In the genomic region with DNA sequence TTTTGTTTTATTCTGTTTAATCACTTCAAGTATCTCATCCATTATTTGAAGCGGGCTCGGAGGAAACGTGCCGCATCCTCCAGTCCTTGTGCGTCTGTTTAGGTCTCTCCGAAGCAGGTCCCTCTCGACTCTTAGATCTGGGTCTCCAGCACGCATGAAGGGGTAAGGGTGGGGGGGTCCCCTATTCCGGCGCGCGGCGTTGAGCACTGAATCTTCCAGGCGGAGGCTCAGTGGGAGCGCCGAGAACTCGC, we compare ENCODE assay signal across 8 cellular contexts. TPM values are rescaled to one million over a fixed set of nuclear protein-coding genes. Genes with fewer than 3 reads are reported as not detected.
A peak's percentile ranks its signal among the peaks of the same experiment; 100 is the strongest.
DNase-seq lines count a peak whose midpoint lies in the region; ATAC-seq and TF ChIP-seq lines count a peak whose summit lies in the region.

No MANE protein-coding gene starts in this region.

- no peak overlapping the region for H3K9ac ChIP-seq in duodenal mucosa (ENCODE audit: low read depth in 1 of 2, low read length in 2 of 2)
- peak overlapping the region; percentile 55 for H3K9ac ChIP-seq in neural cell (ENCODE audit: low read length)

- H3K36me3 ChIP-seq in ACC112 (ENCODE audit: insufficient read depth, low read length) (no peaks in the 10 kb centered on the region), duodenal mucosa (ENCODE audit: control insufficient read depth in 1 of 2, insufficient read depth in 2 of 2, low read length in 2 of 2) (no peaks in the 10 kb centered on the region), neural cell (ENCODE audit: insufficient read depth, low read length) (no peaks in the 10 kb centered on the region), body of pancreas (replicated peaks in 1 of 2; ENCODE audit: insufficient read depth in 1 of 2, low read depth in 2 of 2) (no peaks in the 10 kb centered on the region)

- H3K27ac ChIP-seq in ACC112 (ENCODE audit: low read depth, low read length): no peak overlapping the region
- no peak overlapping the region for H3K27ac ChIP-seq in duodenal mucosa (ENCODE audit: low read depth, low read length)
- H3K27ac ChIP-seq in neural cell (ENCODE audit: low read length): no peak overlapping the region
- H3K27ac ChIP-seq in body of pancreas: no peak overlapping the region

- no peaks in the 10 kb centered on the region for H3K9me2 ChIP-seq in neural cell (ENCODE audit: insufficient read depth, low read length)

- no peaks in the 10 kb centered on the region for H4K20me1 ChIP-seq in neural cell (ENCODE audit: insufficient read depth)

- H3K4me3 ChIP-seq in ACC112 (ENCODE audit: low read depth, low read length) (peak overlapping the region; percentile 62), duodenal mucosa (ENCODE audit: low read depth in 1 of 2, low read length in 2 of 2) (peak overlapping the region; percentile 69 to 72), neural cell (ENCODE audit: low read length) (peak overlapping the region; percentile 78), body of pancreas (no peak overlapping the region)

- 0 to 1% methylated on average over 17 of the region's 17 CpGs for WGBS in body of pancreas, 2 donors

- TF ChIP-seq POLR2A in body of pancreas (IDR thresholded peaks at IDR 0.05): no peak

- no peak for TF ChIP-seq EP300 in neural cell (conservative IDR thresholded peaks at IDR 0.05; ENCODE audit: poor library complexity, severe bottlenecking)

- DNase-seq in body of pancreas (no peak), hypothalamus (lab: John Stamatoyannopoulos, UW) (no peak), NCI-H1105 treated with DMSO at 0.1 percent for 48 hours (lab: John Stamatoyannopoulos, UW) (no peak)

- intact Hi-C loops in body of pancreas (cut with DNase I): no loop called here

- peaks cover 74% of the 10 kb centered on the region for H3K27me3 ChIP-seq in ACC112 (ENCODE audit: insufficient read depth, low read length)
- peaks cover 18 to 28% of the 10 kb centered on the region in 2 donors for H3K27me3 ChIP-seq in duodenal mucosa (ENCODE audit: control insufficient read depth in 1 of 2, insufficient read depth in 2 of 2, low read length in 2 of 2)
- peaks cover 54% of the 10 kb centered on the region for H3K27me3 ChIP-seq in neural cell (ENCODE audit: insufficient read depth, low read depth, low read length)
- H3K27me3 ChIP-seq in body of pancreas: peaks cover 0 to 15% of the 10 kb centered on the region in 2 donors

- H2AFZ ChIP-seq in ACC112 (ENCODE audit: low read length, unreplicated experiment): peak overlapping the region; percentile 34
- H2AFZ ChIP-seq in neural cell (ENCODE audit: low read depth, low read length): peak overlapping the region; percentile 42

- H3K79me2 ChIP-seq in ACC112 (ENCODE audit: control insufficient read depth, insufficient read depth, low read length, unreplicated experiment): no peaks in the 10 kb centered on the region
- no peaks in the 10 kb centered on the region for H3K79me2 ChIP-seq in neural cell (replicated peaks; ENCODE audit: insufficient read depth, low read length)

- H3K4me1 ChIP-seq in ACC112 (ENCODE audit: control insufficient read depth, insufficient read depth, low read length, unreplicated experiment) (peaks cover 4% of the 10 kb centered on the region), duodenal mucosa (ENCODE audit: control insufficient read depth in 1 of 2, insufficient read depth in 2 of 2, low read length in 2 of 2) (peaks cover 4 to 26% of the 10 kb centered on the region in 2 donors), body of pancreas (peaks cover 29% of the 10 kb centered on the region)

- ATAC-seq in HG02678 (IDR thresholded peaks at IDR 0.05; ENCODE audit: unreplicated experiment) (peak; percentile 6), body of pancreas (no peak), GM21528 (IDR thresholded peaks at IDR 0.05; ENCODE audit: low FRiP score, unreplicated experiment) (no peak)

- H3K9me3 ChIP-seq in duodenal mucosa (ENCODE audit: control insufficient read depth in 1 of 2, low read length in 2 of 2) (peaks cover 12% of the 10 kb centered on the region in 2 donors), neural cell (ENCODE audit: low read length) (peaks cover 2% of the 10 kb centered on the region), body of pancreas (peaks cover 0 to 11% (median 0%) of the 10 kb centered on the region in 3 donors)

- H3F3A ChIP-seq in neural cell (ENCODE audit: insufficient read depth, low read length, poor library complexity, severe bottlenecking): no peaks in the 10 kb centered on the region

- H3K4me2 ChIP-seq in neural cell (ENCODE audit: low read length): peak overlapping the region; percentile 87

- TF ChIP-seq RAD21 in neural cell (conservative IDR thresholded peaks at IDR 0.05): no peak

- TF ChIP-seq CTCF in neural cell (IDR thresholded peaks at IDR 0.05; ENCODE audit: poor library complexity, severe bottlenecking) (no peak), body of pancreas (IDR thresholded peaks at IDR 0.05) (no peak)

TF ChIP-seq in neural cell, 6 proteins besides CTCF, POLR2A, EP300 and RAD21:
- TF ChIP-seq TAF1 (IDR thresholded peaks at IDR 0.05; ENCODE audit: low read depth): no peak
- TF ChIP-seq POLR2AphosphoS5 (IDR thresholded peaks at IDR 0.05): no peak
- TF ChIP-seq MXI1 (conservative IDR thresholded peaks at IDR 0.05; ENCODE audit: poor library complexity, severe bottlenecking): no peak
- no peak for TF ChIP-seq SMC3 (conservative IDR thresholded peaks at IDR 0.05; ENCODE audit: poor library complexity)
- TF ChIP-seq, protein P1, sequence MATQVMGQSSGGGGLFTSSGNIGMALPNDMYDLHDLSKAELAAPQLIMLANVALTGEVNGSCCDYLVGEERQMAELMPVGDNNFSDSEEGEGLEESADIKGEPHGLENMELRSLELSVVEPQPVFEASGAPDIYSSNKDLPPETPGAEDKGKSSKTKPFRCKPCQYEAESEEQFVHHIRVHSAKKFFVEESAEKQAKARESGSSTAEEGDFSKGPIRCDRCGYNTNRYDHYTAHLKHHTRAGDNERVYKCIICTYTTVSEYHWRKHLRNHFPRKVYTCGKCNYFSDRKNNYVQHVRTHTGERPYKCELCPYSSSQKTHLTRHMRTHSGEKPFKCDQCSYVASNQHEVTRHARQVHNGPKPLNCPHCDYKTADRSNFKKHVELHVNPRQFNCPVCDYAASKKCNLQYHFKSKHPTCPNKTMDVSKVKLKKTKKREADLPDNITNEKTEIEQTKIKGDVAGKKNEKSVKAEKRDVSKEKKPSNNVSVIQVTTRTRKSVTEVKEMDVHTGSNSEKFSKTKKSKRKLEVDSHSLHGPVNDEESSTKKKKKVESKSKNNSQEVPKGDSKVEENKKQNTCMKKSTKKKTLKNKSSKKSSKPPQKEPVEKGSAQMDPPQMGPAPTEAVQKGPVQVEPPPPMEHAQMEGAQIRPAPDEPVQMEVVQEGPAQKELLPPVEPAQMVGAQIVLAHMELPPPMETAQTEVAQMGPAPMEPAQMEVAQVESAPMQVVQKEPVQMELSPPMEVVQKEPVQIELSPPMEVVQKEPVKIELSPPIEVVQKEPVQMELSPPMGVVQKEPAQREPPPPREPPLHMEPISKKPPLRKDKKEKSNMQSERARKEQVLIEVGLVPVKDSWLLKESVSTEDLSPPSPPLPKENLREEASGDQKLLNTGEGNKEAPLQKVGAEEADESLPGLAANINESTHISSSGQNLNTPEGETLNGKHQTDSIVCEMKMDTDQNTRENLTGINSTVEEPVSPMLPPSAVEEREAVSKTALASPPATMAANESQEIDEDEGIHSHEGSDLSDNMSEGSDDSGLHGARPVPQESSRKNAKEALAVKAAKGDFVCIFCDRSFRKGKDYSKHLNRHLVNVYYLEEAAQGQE (IDR thresholded peaks at IDR 0.05; ENCODE audit: borderline replicate concordance): no peak
- no peak for TF ChIP-seq EZH2 (IDR thresholded peaks at IDR 0.05; ENCODE audit: borderline replicate concordance, insufficient read depth, low read length, poor library complexity, severe bottlenecking)

RNA-seq across cellular contexts. Expression of gene LGR5, which starts 0.3 kb away (rescaled TPM):
- 0.16 TPM in 1 of 2 replicates, not detected in the other for polyA plus RNA-seq in neural cell
- 0.97 TPM in 1 of 2 replicates, not detected in the other for polyA minus RNA-seq in neural cell
- under 1 TPM in 1 of 2 donors, not detected in 1; 0.52 TPM for total RNA-seq in body of pancreas

Comparison
In these comparisons a context has a peak if more than half of its experiments do, and no peak if none do; other contexts are left out.
1. H3K4me3 ChIP-seq: peak in ACC112 (single experiment), duodenal mucosa (2 of 2) and neural cell (single experiment); none in body of pancreas (0 of 2).